Comparison of ENCODE assay signal across 8 cellular contexts in the genomic region with DNA sequence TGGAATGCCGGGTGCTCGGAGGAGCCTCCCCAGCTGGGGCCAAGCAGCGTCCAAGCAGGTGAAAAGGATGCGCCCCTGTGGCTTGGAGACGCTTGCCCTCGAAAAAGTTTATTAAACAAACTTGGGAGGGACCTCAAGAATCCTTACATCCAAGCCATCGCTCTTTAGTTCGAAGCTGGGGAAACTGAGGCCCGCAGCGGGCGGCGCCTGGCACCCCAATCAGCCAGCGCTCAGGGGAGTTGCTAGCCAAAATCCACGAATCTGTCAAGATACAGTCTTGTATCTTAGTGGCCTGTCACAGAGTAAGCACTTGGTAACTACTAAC. TPM values are rescaled to one million over a fixed set of nuclear protein-coding genes. Genes with fewer than 3 reads are reported as not detected.
DNase-seq lines count a peak whose midpoint lies in the region; ATAC-seq and TF ChIP-seq lines count a peak whose summit lies in the region.

No MANE protein-coding gene starts in this region.

- TF ChIP-seq CTCF in WI38 (IDR thresholded peaks at IDR 0.05; ENCODE audit: low read depth, low read length) = no peak; the same call in 1 of the 2 replicates
- no peak for TF ChIP-seq CTCF in fibroblast of the aortic adventitia (IDR thresholded peaks at IDR 0.05; ENCODE audit: insufficient read depth, low read length)

- intact Hi-C loops in left colon (cut with DNase I, micrococcal nuclease) = loop anchor here (2.0 to 10.0 kb wide), 3 partner anchors 52 to 402 kb away; partner anchors contain the start of gene RNF112 (in 1 of the 2)

- no peak for DNase-seq in HAP-1 (ENCODE audit: low spot score in 2 of 2)
- DNase-seq in fibroblast of the aortic adventitia (ENCODE audit: low read depth) = no peak
- no peak for DNase-seq in skeletal muscle cell (ENCODE audit: low read depth)
- DNase-seq in left colon = no peak
- no peak for DNase-seq in DMS114 treated with DMSO at 0.1 percent for 48 hours (lab: John Stamatoyannopoulos, UW; ENCODE audit: unreplicated experiment)
- DNase-seq in CD1c-positive myeloid dendritic cell (ENCODE audit: extremely low spot score) = no peak

- no peak for ATAC-seq in GM18870 (IDR thresholded peaks at IDR 0.05; ENCODE audit: unreplicated experiment)
- no peak for ATAC-seq in left colon

- peaks cover 12% of the 10 kb centered on the region for H3K4me1 ChIP-seq in HAP-1

- no peaks in the 10 kb centered on the region for H3K27me3 ChIP-seq in HAP-1 (ENCODE audit: low read depth)

- H3K36me3 ChIP-seq in HAP-1 (replicated peaks) = no peaks in the 10 kb centered on the region; the same call in 1 of the 2 replicates

- in situ Hi-C loops in HAP-1 (cut with MboI; ENCODE audit: low sequenced_read_pairs) = loop anchor here (5.0 kb wide), 3 partner anchors 84 to 399 kb away; no protein-coding TSS in a partner anchor

- H3K9me3 ChIP-seq in HAP-1 = no peaks in the 10 kb centered on the region; the same call in 1 of the 2 replicates

- H3K4me3 ChIP-seq in HAP-1 (peak overlapping the region; percentile 82), WI38 (ENCODE audit: low read depth, low read length) (peak overlapping the region; percentile 71), fibroblast of the aortic adventitia (ENCODE audit: low read depth, low read length) (peak overlapping the region; percentile 83), skeletal muscle cell (ENCODE audit: low read depth, low read length) (peak overlapping the region; percentile 72)

RNA-seq across cellular contexts. Expression of gene B9D1, which starts 0.6 kb away (rescaled TPM):
- total RNA-seq in fibroblast of the aortic adventitia (ENCODE audit: low replicate concordance) (8.2 and 19.9 TPM in 2 replicates), left colon (1 to 10 TPM; 7.1 to 7.3 TPM)

RNA-seq across cellular contexts. Expression of gene MAPK7, which starts 15.2 kb away (rescaled TPM):
- 18.0 and 24.0 TPM in 2 replicates for total RNA-seq in fibroblast of the aortic adventitia (ENCODE audit: low replicate concordance)
- total RNA-seq in left colon = 10 to 100 TPM; 42.5 to 47.4 TPM

RNA-seq across cellular contexts. Expression of gene MFAP4, which starts 23.9 kb away (rescaled TPM):
- 20.2 and 89.6 TPM in 2 replicates for total RNA-seq in fibroblast of the aortic adventitia (ENCODE audit: low replicate concordance)
- 10 to 100 TPM; 12.9 to 68.6 TPM for total RNA-seq in left colon

RNA-seq across cellular contexts. Expression of gene RNF112, which starts 48.0 kb away (rescaled TPM):
- 0.36 and 2.3 TPM in 2 replicates for total RNA-seq in fibroblast of the aortic adventitia (ENCODE audit: low replicate concordance)
- total RNA-seq in left colon = 1 to 10 TPM; 4.0 to 4.6 TPM
